In the genomic region with DNA sequence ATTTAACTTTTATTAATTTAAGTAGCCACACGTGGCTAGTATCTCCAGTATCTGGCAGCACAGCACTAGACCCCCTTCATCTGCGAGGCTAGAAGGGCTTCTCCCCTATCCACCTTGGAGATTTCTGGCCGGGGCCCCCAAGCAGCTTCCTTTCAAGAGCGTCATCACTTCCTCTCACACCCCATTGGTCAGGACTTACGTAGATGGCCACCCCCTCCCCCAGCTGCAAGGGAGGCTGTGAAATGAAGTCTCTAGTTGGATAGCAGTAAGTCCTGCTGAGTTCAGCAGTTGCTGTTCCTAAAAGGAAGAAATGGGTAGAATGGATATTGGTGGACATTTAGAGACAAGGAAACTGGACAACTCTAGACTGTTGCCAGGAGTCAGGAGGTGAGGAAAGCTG, we compare ENCODE assay signal across 25 cellular contexts.
"Had no signal": no experiment of that assay in that cellular context is flagged by ENCODE, and none has a peak within 500 bp of the region (broad histone marks: within the 10 kb centered on the region; RNA-seq: fewer than 3 reads in every experiment).

No MANE protein-coding gene starts in this region.

- H2AFZ ChIP-seq: hepatocyte, parathyroid adenoma had no signal

- H3K4me2 ChIP-seq: hepatocyte had no signal

- H3K9me3 ChIP-seq: ascending aorta, gastroesophageal sphincter, right atrium auricular region, spleen, thoracic aorta had no signal

- H3K9ac ChIP-seq: parathyroid adenoma had no signal

- DNase-seq: activated CD4-positive, alpha-beta memory T cell treated with anti-CD3 and anti-CD28 coated beads, Interleukin-2, amount 10 ng/mL, durations not matched to agents 7 days and 5 days; activated CD4-positive, alpha-beta T cell treated with anti-CD3 and anti-CD28 coated beads for 1 hour; activated CD4-positive, alpha-beta T cell treated with anti-CD3 and anti-CD28 coated beads, Interleukin-2, amount 10 ng/mL, durations not matched to agents 7 days and 5 days; activated CD8-positive, alpha-beta memory T cell treated with anti-CD3 and anti-CD28 coated beads, Interleukin-2, amount 50 U/mL, for 48 hours; activated gamma-delta T cell; activated naive CD4-positive, alpha-beta T cell treated with anti-CD3 and anti-CD28 coated beads, Interleukin-2, amount 10 ng/mL, durations not matched to agents 7 days and 5 days; activated naive CD8-positive, alpha-beta T cell treated with anti-CD3 and anti-CD28 coated beads, Interleukin-2, amount 10 ng/mL, durations not matched to agents 7 days and 5 days; activated T-cell treated with anti-CD3 and anti-CD28 coated beads, Interleukin-2, amount 50 U/mL, for 24 hours; effector memory CD8-positive, alpha-beta T cell; kidney; left colon; naive thymus-derived CD8-positive, alpha-beta T cell; occipital lobe; spleen; stimulated activated naive CD4-positive, alpha-beta T cell treated with Interleukin-2 at 50 U/mL for 16 hours; T-helper 9 cell; trophoblast cell had no signal

- H3K4me3 ChIP-seq: ascending aorta, cardiac muscle cell, coronary artery, gastroesophageal sphincter, hepatocyte, right atrium auricular region, spleen, thoracic aorta had no signal

- H3K4me1 ChIP-seq: parathyroid adenoma, right atrium auricular region had no signal

- H3K79me2 ChIP-seq: hepatocyte, parathyroid adenoma had no signal

- H3K27ac ChIP-seq: ascending aorta, cardiac muscle cell, coronary artery, gastroesophageal sphincter, hepatocyte, parathyroid adenoma, right atrium auricular region, spleen, thoracic aorta had no signal

- H3K36me3 ChIP-seq: ascending aorta, cardiac muscle cell, gastroesophageal sphincter, right atrium auricular region, spleen, thoracic aorta had no signal

- H3K27me3 ChIP-seq: ascending aorta, cardiac muscle cell, gastroesophageal sphincter, hepatocyte, right atrium auricular region, spleen had no signal
